In genomic region chr17:64936117-64936516, GRCh38 we compare ENCODE assay signal across 15 cellular contexts. TPM values are rescaled to one million over a fixed set of nuclear protein-coding genes. Genes with fewer than 3 reads are reported as not detected.
A peak's percentile ranks its signal among the peaks of the same experiment; 100 is the strongest.
DNase-seq lines count a peak whose midpoint lies in the region; ATAC-seq, FAIRE-seq and TF ChIP-seq lines count a peak whose summit lies in the region.
"Had no signal": no experiment of that assay in that cellular context is flagged by ENCODE, and none has a peak within 500 bp of the region (broad histone marks: within the 10 kb centered on the region; RNA-seq: fewer than 3 reads in every experiment).

No MANE protein-coding gene starts in this region.

- CTCF ChIA-PET in MCF 10A (lab: Yijun Ruan, JAX) (interaction anchor here (0.7 kb wide), 1 partner anchor 266 kb away, joined by 3 read pairs; no protein-coding TSS in a partner anchor), mammary epithelial cell (lab: Charles Lee; ENCODE audit: low non-redundant PET) (no interaction called here), IMR-90 (lab: Yijun Ruan, JAX) (no interaction called here), H1 (lab: Charles Lee; ENCODE audit: partially characterized antibody) (interaction anchor here (0.9 to 1.2 kb wide), 4 partner anchors 23 to 159 kb away, joined by 3 to 4 read pairs (median 4); no protein-coding TSS in a partner anchor)

- H3K9me3 ChIP-seq in mammary epithelial cell (replicated peaks; ENCODE audit: insufficient read depth, low read length) (no peaks in the 10 kb centered on the region), IMR-90 (ENCODE audit: control insufficient read depth, insufficient read depth, low read length) (no peaks in the 10 kb centered on the region), H1 (ENCODE audit: insufficient read depth in 2 of 2, low read depth in 1 of 2, low read length in 1 of 2) (no peaks in the 10 kb centered on the region)
- H3K9me3 ChIP-seq: BLaER1 treated with 17β-estradiol and CSF1 and Interleukin-3, amounts not matched to agents 10 nM and 100 nM had no signal

- dilution Hi-C loops in mammary epithelial cell (cut with HindIII; ENCODE audit: low sequenced_read_pairs) (no loop called here), IMR-90 (cut with HindIII; ENCODE audit: low sequenced_read_pairs, unreplicated experiment) (no loop called here)

- H3K23ac ChIP-seq in IMR-90 (ENCODE audit: low read depth, low read length) (no peak overlapping the region), H1 (ENCODE audit: insufficient read length) (no peak overlapping the region)

- H2AK5ac ChIP-seq in IMR-90 (ENCODE audit: low read depth, low read length), result peak overlapping the region; percentile 8; the same call in 1 of the 2 replicates
- H2AK5ac ChIP-seq in H1 (ENCODE audit: low read depth, low read length), result no peak overlapping the region

- H3K79me2 ChIP-seq in mammary epithelial cell (ENCODE audit: insufficient read depth, low read length) (no peaks in the 10 kb centered on the region), H1 (ENCODE audit: control insufficient read depth in 1 of 2, insufficient read depth in 2 of 2, low read length in 2 of 2) (no peaks in the 10 kb centered on the region)

- ATAC-seq in IMR-90 (ENCODE audit: low read depth), result no peak
- ATAC-seq: GM23338 had no signal

- H3K9ac ChIP-seq in mammary epithelial cell (ENCODE audit: insufficient read depth, low read length) (no peak overlapping the region), IMR-90 (ENCODE audit: low read depth, low read length) (no peak overlapping the region), H1 (replicated peaks in 1 of 4; ENCODE audit: extremely low read depth in 1 of 4, low read depth in 3 of 4, low read length in 3 of 4) (no peak overlapping the region)
- H3K9ac ChIP-seq: BLaER1 treated with 17β-estradiol and CSF1 and Interleukin-3, amounts not matched to agents 10 nM and 100 nM had no signal

- H3K36me3 ChIP-seq in mammary epithelial cell (ENCODE audit: insufficient read depth, low read length) (no peaks in the 10 kb centered on the region), IMR-90 (ENCODE audit: control insufficient read depth, insufficient read depth, low read length) (no peaks in the 10 kb centered on the region), H1 (ENCODE audit: control insufficient read depth in 2 of 4, insufficient read depth in 4 of 4, low read length in 3 of 4) (no peaks in the 10 kb centered on the region)
- H3K36me3 ChIP-seq: BLaER1 treated with 17β-estradiol and CSF1 and Interleukin-3, amounts not matched to agents 10 nM and 100 nM had no signal

- H2BK120ac ChIP-seq in IMR-90 (ENCODE audit: low read depth, low read length) (no peak overlapping the region), H1 (replicated peaks; ENCODE audit: low read depth, low read length) (no peak overlapping the region)

- H3K23me2 ChIP-seq in H1 (ENCODE audit: low read depth, low read length), result peaks cover 3% of the 10 kb centered on the region; the same call in 1 of the 2 replicates

- no peaks in the 10 kb centered on the region for H3K79me1 ChIP-seq in IMR-90 (ENCODE audit: low read depth in 1 of 2, low read length in 2 of 2)
- H3K79me1 ChIP-seq in H1 (ENCODE audit: low read depth, low read length), result no peaks in the 10 kb centered on the region

- no peak overlapping the region for H2BK12ac ChIP-seq in H1 (ENCODE audit: low read depth, low read length)

- H3K56ac ChIP-seq in IMR-90 (ENCODE audit: extremely low read depth, insufficient read depth, low read length) (no peak overlapping the region), H1 (replicated peaks; ENCODE audit: insufficient read length, low read depth, low read length) (no peak overlapping the region)

- no peak for FAIRE-seq in H1 (lab: Jason Lieb, UNC)
- FAIRE-seq: GM18507 had no signal

- H3K4me3 ChIP-seq in mammary epithelial cell (replicated peaks in 1 of 3; ENCODE audit: insufficient read depth in 1 of 3, low read depth in 2 of 3, low read length in 3 of 3) (no peak overlapping the region), IMR-90 (ENCODE audit: insufficient read depth, low read depth, low read length) (no peak overlapping the region), H1 (ENCODE audit: extremely low read depth in 1 of 4, insufficient read depth in 2 of 4, low read depth in 3 of 4, low read length in 4 of 4) (no peak overlapping the region)
- H3K4me3 ChIP-seq: BLaER1 treated with 17β-estradiol and CSF1 and Interleukin-3, amounts not matched to agents 10 nM and 100 nM; GM23338 had no signal

- no peak overlapping the region for H4K91ac ChIP-seq in IMR-90 (ENCODE audit: insufficient read depth, low read depth, low read length)
- H4K91ac ChIP-seq in H1 (replicated peaks; ENCODE audit: insufficient read length, low read length), result no peak overlapping the region

- H2BK20ac ChIP-seq in IMR-90 (ENCODE audit: low read depth, low read length), result no peak overlapping the region
- H2BK20ac ChIP-seq in H1 (ENCODE audit: low read length), result no peak overlapping the region

- H3K9me3 Mint-ChIP-seq in MCF 10A (ENCODE audit: unreplicated experiment) (no peaks in the 10 kb centered on the region), glutamatergic neuron (ENCODE audit: unreplicated experiment) (no peaks in the 10 kb centered on the region)
- H3K9me3 Mint-ChIP-seq: CD4-positive, CD25-positive, alpha-beta regulatory T cell; GM23338; H9; HFFc6 had no signal

- peaks cover 5% of the 10 kb centered on the region for H3K27me3 ChIP-seq in mammary epithelial cell (ENCODE audit: insufficient read depth, low read length)
- no peaks in the 10 kb centered on the region; the same call in none of the 2 replicates for H3K27me3 ChIP-seq in IMR-90 (ENCODE audit: control insufficient read depth, insufficient read depth, low read length)
- no peaks in the 10 kb centered on the region for H3K27me3 ChIP-seq in H1 (replicated peaks in 1 of 4; ENCODE audit: control insufficient read depth in 3 of 4, extremely low read depth in 1 of 4, insufficient read depth in 3 of 4, low read length in 3 of 4)
- H3K27me3 ChIP-seq: BLaER1 treated with 17β-estradiol and CSF1 and Interleukin-3, amounts not matched to agents 10 nM and 100 nM had no signal

- no peak overlapping the region for H2BK15ac ChIP-seq in IMR-90 (ENCODE audit: low read depth, low read length)
- no peak overlapping the region for H2BK15ac ChIP-seq in H1 (ENCODE audit: low read length)

- no peaks in the 10 kb centered on the region for H3K4me1 Mint-ChIP-seq in MCF 10A (ENCODE audit: insufficient read depth, unreplicated experiment)
- no peaks in the 10 kb centered on the region for H3K4me1 Mint-ChIP-seq in glutamatergic neuron (ENCODE audit: low read depth, unreplicated experiment)

- H2AK9ac ChIP-seq in IMR-90 (replicated peaks; ENCODE audit: low read depth, low read length, poor library complexity), result no peak overlapping the region

- DNase-seq in MCF 10A (ENCODE audit: unreplicated experiment) (no peak), mammary epithelial cell (no peak), IMR-90 (no peak), H1 (ENCODE audit: low read depth in 1 of 2, low spot score in 2 of 2) (no peak), OCI-M1 (lab: John Stamatoyannopoulos, UW) (no peak), glutamatergic neuron (no peak), DMS153 treated with DMSO at 0.1 percent for 48 hours (lab: John Stamatoyannopoulos, UW; ENCODE audit: unreplicated experiment) (no peak)
- DNase-seq: 8988T; AML-193; CD4-positive, CD25-positive, alpha-beta regulatory T cell; H9; HFFc6 had no signal

- H3K4me1 ChIP-seq in mammary epithelial cell (ENCODE audit: insufficient read depth, low read length) (no peaks in the 10 kb centered on the region), IMR-90 (ENCODE audit: control insufficient read depth, insufficient read depth, low read length) (peaks cover 1% of the 10 kb centered on the region), H1 (replicated peaks in 1 of 4; ENCODE audit: control insufficient read depth in 3 of 4, insufficient read depth in 4 of 4, low read length in 3 of 4) (no peaks in the 10 kb centered on the region)

- BruUV-seq in MCF 10A (replicated peaks; lab: Mats Ljungman, UMichigan) (no TSS peak), mammary epithelial cell (replicated peaks; lab: Mats Ljungman, UMichigan) (no TSS peak), IMR-90 (replicated peaks; lab: Mats Ljungman, UMichigan) (no TSS peak)

- H3K4ac ChIP-seq in IMR-90 (ENCODE audit: low read depth, low read length) (no peak overlapping the region), H1 (replicated peaks; ENCODE audit: insufficient read length, low read depth, low read length) (peak overlapping the region; percentile 78)

- H4K20me1 ChIP-seq in mammary epithelial cell (ENCODE audit: insufficient read depth, low read length) (no peaks in the 10 kb centered on the region), IMR-90 (ENCODE audit: insufficient read depth, low read length) (no peaks in the 10 kb centered on the region), H1 (replicated peaks in 1 of 2; ENCODE audit: control insufficient read depth in 1 of 2, insufficient read depth in 2 of 2, low read length in 2 of 2) (peaks cover 0 to 2% of the 10 kb centered on the region in 2 experiments)
- H4K20me1 ChIP-seq: BLaER1 treated with 17β-estradiol and CSF1 and Interleukin-3, amounts not matched to agents 10 nM and 100 nM had no signal

- H2BK5ac ChIP-seq in IMR-90 (ENCODE audit: low read depth, low read length, poor library complexity, severe bottlenecking) (no peak overlapping the region), H1 (ENCODE audit: low read depth, low read length) (no peak overlapping the region)

- H3K27me3 Mint-ChIP-seq in MCF 10A (ENCODE audit: insufficient read depth, unreplicated experiment) (no peaks in the 10 kb centered on the region), glutamatergic neuron (ENCODE audit: unreplicated experiment) (peaks cover 5% of the 10 kb centered on the region)

- in situ Hi-C loops in mammary epithelial cell (cut with MboI; ENCODE audit: low sequenced_read_pairs in 2 of 2) (loop anchor here in 1 of 2 donors (25.0 kb wide), 1 partner anchor 149 kb away; no protein-coding TSS in a partner anchor), IMR-90 (cut with MboI; ENCODE audit: low sequenced_read_pairs) (no loop called here)

- no peak overlapping the region for H4K5ac ChIP-seq in IMR-90 (ENCODE audit: low read depth, low read length)
- no peak overlapping the region for H4K5ac ChIP-seq in H1 (ENCODE audit: insufficient read length, low read depth, low read length)

- TF ChIP-seq RAD21 in IMR-90 (IDR thresholded peaks at IDR 0.05; ENCODE audit: low read length) (no peak), H1 (IDR thresholded peaks at IDR 0.05 in 1 of 2, conservative IDR thresholded peaks at IDR 0.05 in 1 of 2; ENCODE audit: low read depth in 2 of 2, low read length in 2 of 2) (no peak)

- H3K27ac ChIP-seq in mammary epithelial cell (ENCODE audit: insufficient read depth, low read depth, low read length) (no peak overlapping the region), IMR-90 (ENCODE audit: insufficient read depth, low read length) (no peak overlapping the region), H1 (ENCODE audit: low read depth, low read length) (no peak overlapping the region)
- H3K27ac ChIP-seq: BLaER1 treated with 17β-estradiol and CSF1 and Interleukin-3, amounts not matched to agents 10 nM and 100 nM had no signal

- intact Hi-C loops in MCF 10A (cut with micrococcal nuclease), result no loop called here
- intact Hi-C loops in mammary epithelial cell (cut with micrococcal nuclease), result loop anchor here (10.0 kb wide), 1 partner anchor 161 kb away; no protein-coding TSS in a partner anchor
- intact Hi-C loops in IMR-90 (cut with micrococcal nuclease), result no loop called here

- H4K8ac ChIP-seq in IMR-90 (ENCODE audit: low read depth in 2 of 2, low read length in 2 of 2), result no peak overlapping the region
- no peak overlapping the region for H4K8ac ChIP-seq in H1 (ENCODE audit: extremely low read depth, insufficient read depth, low read length)

- no peak for TF ChIP-seq POLR2A in IMR-90 (IDR thresholded peaks at IDR 0.05; ENCODE audit: low read depth, low read length)
- TF ChIP-seq POLR2A in H1 (IDR thresholded peaks at IDR 0.05; ENCODE audit: control extremely low read depth in 1 of 2, low read depth in 2 of 2, low read length in 2 of 2), result no peak

- POLR2A ChIA-PET in MCF 10A (lab: Yijun Ruan, JAX), result no interaction called here
- POLR2A ChIA-PET in IMR-90 (lab: Charles Lee; ENCODE audit: unreplicated experiment), result no interaction called here
- POLR2A ChIA-PET in H1 (lab: Charles Lee; ENCODE audit: partially characterized antibody), result interaction anchor here (1.0 kb wide), 1 partner anchor 40 kb away, joined by 7 read pairs; no protein-coding TSS in a partner anchor

- WGBS in mammary epithelial cell (ENCODE audit: low coverage, missing lambda C conversion rate), result 95% methylated on average over 9 of the region's 10 CpGs
- 89% methylated on average over 3 of the region's 10 CpGs; no CpG with 5 or more reads in 1 of the 2 experiments for WGBS in IMR-90 (ENCODE audit: extremely low coverage in 2 of 2, insufficient read length in 1 of 2), 2 experiments
- WGBS in H1 (ENCODE audit: extremely low coverage in 1 of 2, insufficient coverage in 1 of 2, insufficient read length in 1 of 2, insufficient replicate concordance in 2 of 2, low coverage in 1 of 2, low lambda C conversion rate in 2 of 2, missing lambda C conversion rate in 1 of 2), 2 experiments, result 94% methylated on average over 10 of the region's 10 CpGs; no CpG with 5 or more reads in 1 of the 2 experiments

- peak overlapping the region; percentile 64 for H3K27ac Mint-ChIP-seq in MCF 10A (ENCODE audit: low read depth, unreplicated experiment)
- no peak overlapping the region for H3K27ac Mint-ChIP-seq in glutamatergic neuron (ENCODE audit: unreplicated experiment)
- H3K27ac Mint-ChIP-seq: GM23338, H9, HFFc6 had no signal

- no peak overlapping the region for H3K14ac ChIP-seq in IMR-90 (replicated peaks; ENCODE audit: low read depth, low read length)
- no peak overlapping the region for H3K14ac ChIP-seq in H1 (ENCODE audit: insufficient read length)

- H3K36me3 Mint-ChIP-seq in MCF 10A (ENCODE audit: insufficient read depth, unreplicated experiment), result peaks cover 6% of the 10 kb centered on the region
- H3K36me3 Mint-ChIP-seq in glutamatergic neuron (ENCODE audit: unreplicated experiment), result no peaks in the 10 kb centered on the region
- H3K36me3 Mint-ChIP-seq: CD4-positive, CD25-positive, alpha-beta regulatory T cell had no signal

- H3K18ac ChIP-seq in IMR-90 (ENCODE audit: low read depth, low read length), result no peak overlapping the region
- no peak overlapping the region for H3K18ac ChIP-seq in H1 (ENCODE audit: extremely low read depth, low read length)

- H3K9me1 ChIP-seq in IMR-90 (ENCODE audit: insufficient read depth, low read length), result no peaks in the 10 kb centered on the region

- H3K4me3 Mint-ChIP-seq in MCF 10A (ENCODE audit: unreplicated experiment) (no peak overlapping the region), glutamatergic neuron (ENCODE audit: unreplicated experiment) (no peak overlapping the region)
- H3K4me3 Mint-ChIP-seq: CD4-positive, CD25-positive, alpha-beta regulatory T cell; GM23338; H9; HFFc6 had no signal

- TF ChIP-seq EP300 in H1 (IDR thresholded peaks at IDR 0.05; ENCODE audit: borderline replicate concordance in 1 of 2, low read depth in 2 of 2, low read length in 2 of 2), result no peak

- TF ChIP-seq CTCF in MCF 10A (IDR thresholded peaks at IDR 0.05; ENCODE audit: unreplicated experiment) (no peak), mammary epithelial cell (conservative IDR thresholded peaks at IDR 0.05 in 1 of 2, IDR thresholded peaks at IDR 0.05 in 1 of 2; ENCODE audit: extremely low read depth in 1 of 2, insufficient read depth in 1 of 2, low read depth in 1 of 2, low read length in 2 of 2) (no peak), IMR-90 (conservative IDR thresholded peaks at IDR 0.05; ENCODE audit: low read depth, low read length) (no peak), H1 (IDR thresholded peaks at IDR 0.05; ENCODE audit: control extremely low read depth in 1 of 3, insufficient read depth in 1 of 3, low read depth in 1 of 3, low read length in 3 of 3) (no peak), glutamatergic neuron (IDR thresholded peaks at IDR 0.05; ENCODE audit: partially characterized antibody, unreplicated experiment) (no peak)

- H2AFZ ChIP-seq in mammary epithelial cell (ENCODE audit: low read depth, low read length), result no peak overlapping the region
- H2AFZ ChIP-seq in IMR-90 (replicated peaks; ENCODE audit: low read length, poor library complexity), result no peak overlapping the region
- H2AFZ ChIP-seq in H1 (ENCODE audit: low read length), result no peak overlapping the region
- H2AFZ ChIP-seq: GM23338 had no signal

- H3K4me2 ChIP-seq in mammary epithelial cell (ENCODE audit: insufficient read depth, low read depth, low read length) (no peak overlapping the region), IMR-90 (ENCODE audit: low read depth, low read length) (no peak overlapping the region), H1 (ENCODE audit: insufficient read depth in 1 of 2, low read depth in 2 of 2, low read length in 2 of 2) (no peak overlapping the region)
- H3K4me2 ChIP-seq: BLaER1 treated with 17β-estradiol and CSF1 and Interleukin-3, amounts not matched to agents 10 nM and 100 nM; GM23338 had no signal

RNA-seq across cellular contexts. Expression of gene LRRC37A3, which starts 16.8 kb away (rescaled TPM):
- total RNA-seq in MCF 10A (2022) (7.5 and 9.0 TPM in 2 replicates), mammary epithelial cell (1 to 10 TPM; 2.7 to 7.7 TPM), IMR-90 (2012; rRNA removed) (3.3 and 4.5 TPM in 2 replicates), glutamatergic neuron (ENCODE audit: unreplicated experiment) (31.1 TPM)
- polyA plus RNA-seq in mammary epithelial cell (0.56 TPM), IMR-90 (2012; rRNA removed) (2.9 and 3.1 TPM in 2 replicates), H1 (2011; rRNA removed) (2.7 and 3.3 TPM in 2 replicates)
- 8.4 TPM for polyA minus RNA-seq in mammary epithelial cell
- 1.0 and 3.0 TPM in 2 replicates for polyA plus RNA-seq in IMR-90 (2012; cell fraction: cytosol; rRNA removed)
- polyA plus RNA-seq in IMR-90 (2012; cell fraction: nucleus; rRNA removed; ENCODE audit: low replicate concordance), result 5.5 and 19.7 TPM in 2 replicates
- total RNA-seq in H1 (2021; fragmentation: NEBNext Ultra II Directional; extraction: Animal tissue kit (Norgen Biotek cat#: 25700)), result 9.4 and 10.2 TPM in 2 replicates
- 1.1 TPM for polyA plus RNA-seq in H1 (2011; cell fraction: cytosol; rRNA removed)
- polyA plus RNA-seq in H1 (2011; cell fraction: nucleus; rRNA removed), result 4.9 TPM
- polyA plus RNA-seq in H1 (2012, experiment 1 of 2), result 1.5 to 4.0 TPM (median 2.0 TPM) in 4 replicates
- not detected for polyA plus RNA-seq in H1 (2012, experiment 2 of 2)
- 1.8 TPM for polyA plus RNA-seq in H1 (2013, experiment 1 of 2)
- 0.90 TPM for polyA plus RNA-seq in H1 (2013, experiment 2 of 2)
- polyA minus RNA-seq in H1 (2011; rRNA and poly(A)+ RNA removed), result 6.2 and 9.5 TPM in 2 replicates
- polyA minus RNA-seq in H1 (2011; cell fraction: cytosol; rRNA and poly(A)+ RNA removed), result 6.2 TPM
- polyA minus RNA-seq in H1 (2011; cell fraction: nucleus; rRNA and poly(A)+ RNA removed), result 22.2 TPM

Comparison
In these comparisons a context has a peak if more than half of its experiments do, and no peak if none do; other contexts are left out.
1. CTCF ChIA-PET loops: an anchor here in MCF 10A (0.7 kb wide) and H1 (0.9 to 1.2 kb wide); none called in mammary epithelial cell and IMR-90.